ENCODE assay signal across 7 cellular contexts in the genomic region with DNA sequence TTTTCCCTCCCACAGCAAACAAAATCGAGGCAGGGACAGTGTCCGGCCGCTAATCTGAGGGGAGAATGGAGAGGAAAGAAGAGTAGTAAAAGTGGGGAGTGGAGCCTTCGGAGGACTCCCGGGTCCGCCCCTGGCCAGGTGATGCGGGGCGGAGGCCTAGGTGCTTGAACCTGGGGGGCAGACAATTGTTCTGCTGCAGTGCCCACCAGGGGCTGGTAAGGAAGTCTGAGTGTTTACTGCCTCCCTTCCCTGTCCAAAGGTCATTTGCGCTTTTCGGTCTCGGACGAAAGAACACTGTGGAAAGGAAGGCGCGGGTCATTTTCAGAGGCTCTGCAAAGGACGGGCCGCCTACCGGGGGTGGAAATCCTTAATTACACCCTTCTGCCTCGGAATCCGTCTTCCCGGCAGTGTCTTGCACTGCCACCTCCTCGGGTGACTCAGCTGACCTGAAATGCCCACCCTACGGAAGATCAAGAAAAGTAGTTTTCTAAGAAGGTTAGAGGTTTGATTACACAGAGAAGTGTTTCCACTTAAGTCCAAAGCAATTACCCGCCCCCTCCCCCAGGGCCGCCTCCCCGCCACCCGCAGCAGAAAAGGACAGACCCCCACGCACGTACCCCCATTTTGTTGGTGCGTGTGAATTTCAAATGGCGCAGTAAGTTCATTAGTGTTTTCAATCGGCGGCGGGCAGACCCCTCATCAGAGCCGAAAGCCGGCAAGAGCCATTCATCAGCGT.
DNase-seq lines count a peak whose midpoint lies in the region; ATAC-seq and TF ChIP-seq lines count a peak whose summit lies in the region.

No MANE protein-coding gene starts in this region.

- no peak for ATAC-seq in activated T-cell treated with anti-CD3 and anti-CD28 coated beads, Interleukin-2, amount 50 U/mL, for 72 hours (replicated peaks in 1 of 2)
- ATAC-seq in stimulated activated effector memory CD8-positive, alpha-beta T cell treated with anti-CD3 and anti-CD28 coated beads, Interleukin-12 subunit alpha, Interleukin-12 subunit beta, amount 100 ng/mL, for 72 hours: no peak
- ATAC-seq in HG02678 (IDR thresholded peaks at IDR 0.05; ENCODE audit: unreplicated experiment) (no peak), GM19467 (IDR thresholded peaks at IDR 0.05; ENCODE audit: unreplicated experiment) (no peak), HG02798 (IDR thresholded peaks at IDR 0.05; ENCODE audit: poor library complexity, unreplicated experiment) (no peak)

- no peak overlapping the region for H3K27ac Mint-ChIP-seq in activated T-cell treated with anti-CD3 and anti-CD28 coated beads, Interleukin-2, amount 50 U/mL, for 72 hours
- H3K27ac Mint-ChIP-seq in stimulated activated effector memory CD8-positive, alpha-beta T cell treated with anti-CD3 and anti-CD28 coated beads, Interleukin-12 subunit alpha, Interleukin-12 subunit beta, amount 100 ng/mL, for 72 hours: no peak overlapping the region

- DNase-seq in HFF-Myc (ENCODE audit: extremely low read depth, low read depth): no peak
- no peak for DNase-seq in activated T-cell treated with anti-CD3 and anti-CD28 coated beads, Interleukin-2, amount 50 U/mL, for 72 hours
- no peak for DNase-seq in stimulated activated effector memory CD8-positive, alpha-beta T cell treated with anti-CD3 and anti-CD28 coated beads, Interleukin-12 subunit alpha, Interleukin-12 subunit beta, amount 100 ng/mL, for 72 hours (ENCODE audit: low spot score in 2 of 2)

- H3K4me3 ChIP-seq in HFF-Myc (replicated peaks; ENCODE audit: low read depth, low read length): peak overlapping the region; percentile 55
- H3K4me3 ChIP-seq in iPS-18c (ENCODE audit: insufficient read depth, low read depth, low read length): peak overlapping the region; percentile 85

- no peak for TF ChIP-seq CTCF in HFF-Myc (IDR thresholded peaks at IDR 0.05; ENCODE audit: low read depth, low read length, missing control alignments)

- peaks cover 12% of the 10 kb centered on the region for H3K4me1 Mint-ChIP-seq in activated T-cell treated with anti-CD3 and anti-CD28 coated beads, Interleukin-2, amount 50 U/mL, for 72 hours (ENCODE audit: low read depth)
- peaks cover 15% of the 10 kb centered on the region for H3K4me1 Mint-ChIP-seq in stimulated activated effector memory CD8-positive, alpha-beta T cell treated with anti-CD3 and anti-CD28 coated beads, Interleukin-12 subunit alpha, Interleukin-12 subunit beta, amount 100 ng/mL, for 72 hours

- peak overlapping the region; percentile 71 to 86 for H3K4me3 Mint-ChIP-seq in activated T-cell treated with anti-CD3 and anti-CD28 coated beads, Interleukin-2, amount 50 U/mL, for 72 hours
- H3K4me3 Mint-ChIP-seq in stimulated activated effector memory CD8-positive, alpha-beta T cell treated with anti-CD3 and anti-CD28 coated beads, Interleukin-12 subunit alpha, Interleukin-12 subunit beta, amount 100 ng/mL, for 72 hours: peak overlapping the region; percentile 49

- H3K36me3 Mint-ChIP-seq in activated T-cell treated with anti-CD3 and anti-CD28 coated beads, Interleukin-2, amount 50 U/mL, for 72 hours (ENCODE audit: insufficient read depth in 2 of 2): peaks cover 1 to 2% of the 10 kb centered on the region in 2 donors
- no peaks in the 10 kb centered on the region for H3K36me3 Mint-ChIP-seq in stimulated activated effector memory CD8-positive, alpha-beta T cell treated with anti-CD3 and anti-CD28 coated beads, Interleukin-12 subunit alpha, Interleukin-12 subunit beta, amount 100 ng/mL, for 72 hours

- H3K9me3 ChIP-seq in iPS-18c (ENCODE audit: control insufficient read depth, insufficient read depth, low read length): no peaks in the 10 kb centered on the region

- H3K9me3 Mint-ChIP-seq in activated T-cell treated with anti-CD3 and anti-CD28 coated beads, Interleukin-2, amount 50 U/mL, for 72 hours: no peaks in the 10 kb centered on the region
- H3K9me3 Mint-ChIP-seq in stimulated activated effector memory CD8-positive, alpha-beta T cell treated with anti-CD3 and anti-CD28 coated beads, Interleukin-12 subunit alpha, Interleukin-12 subunit beta, amount 100 ng/mL, for 72 hours: peaks cover 2% of the 10 kb centered on the region

- peaks cover 78% of the 10 kb centered on the region for H3K27me3 Mint-ChIP-seq in activated T-cell treated with anti-CD3 and anti-CD28 coated beads, Interleukin-2, amount 50 U/mL, for 72 hours (ENCODE audit: low read depth)
